7 cellular contexts compared by ENCODE assay signal in genomic region chr3:66586853-66587252, GRCh38.
"Had no signal": no experiment of that assay in that cellular context is flagged by ENCODE, and none has a peak within 500 bp of the region (broad histone marks: within the 10 kb centered on the region; RNA-seq: fewer than 3 reads in every experiment).

No MANE protein-coding gene starts in this region.

- H3K4me2 ChIP-seq: GM23338 had no signal

- H3K9me3 ChIP-seq: HAP-1 had no signal

- H3K27ac ChIP-seq: HL-60 had no signal

- ATAC-seq: GM23338, HCT116 had no signal

- H3K4me1 ChIP-seq: HAP-1 had no signal

- H2AFZ ChIP-seq: GM23338 had no signal

- H3K4me3 ChIP-seq: GM23338, HAP-1 had no signal

- H3K36me3 ChIP-seq: HAP-1 had no signal

- DNase-seq: H7, HFFc6, KBM-7 had no signal
